In genomic region chr6:145756170-145756662, GRCh38 we compare ENCODE assay signal across 10 cellular contexts. TPM values are rescaled to one million over a fixed set of nuclear protein-coding genes. Genes with fewer than 3 reads are reported as not detected.
A peak's percentile ranks its signal among the peaks of the same experiment; 100 is the strongest.
DNase-seq lines count a peak whose midpoint lies in the region; FAIRE-seq and TF ChIP-seq lines count a peak whose summit lies in the region.
"Had no signal": no experiment of that assay in that cellular context is flagged by ENCODE, and none has a peak within 500 bp of the region (broad histone marks: within the 10 kb centered on the region; RNA-seq: fewer than 3 reads in every experiment).

No MANE protein-coding gene starts in this region.

- POLR2A ChIA-PET in HEK293 (lab: Yijun Ruan, JAX) = interaction anchor here (0.5 to 1.0 kb wide), 3 partner anchors 21 to 970 kb away, joined by 3 read pairs; partner anchors contain the start of gene EPM2A

- H3K27ac ChIP-seq in HEK293 (ENCODE audit: extremely low read depth, low read depth, low read length) = no peak overlapping the region
- no peak overlapping the region for H3K27ac ChIP-seq in small intestine (ENCODE audit: low read depth in 1 of 2, low read length in 1 of 2)
- no peak overlapping the region for H3K27ac ChIP-seq in caudate nucleus (ENCODE audit: low read depth, low read length)
- H3K27ac ChIP-seq: neutrophil, stomach had no signal

- CTCF ChIA-PET in HEK293 (lab: Yijun Ruan, JAX) = no interaction called here

- H3K27me3 ChIP-seq in small intestine (ENCODE audit: control insufficient read depth in 2 of 2, insufficient read depth in 2 of 2, low read length in 2 of 2) = no peaks in the 10 kb centered on the region
- H3K27me3 ChIP-seq: neutrophil, stomach had no signal

- TF ChIP-seq CTCF in HEK293 (tag by site-specific recombination; IDR thresholded peaks at IDR 0.05) = no peak
- no peak for TF ChIP-seq CTCF in D721Med (IDR thresholded peaks at IDR 0.05; ENCODE audit: insufficient read depth, missing control alignments)

- FAIRE-seq in small intestine (lab: Jason Lieb, UNC) (no peak), D721Med (lab: Jason Lieb, UNC) (no peak)

- no peaks in the 10 kb centered on the region for H3K36me3 ChIP-seq in HEK293 (ENCODE audit: control insufficient read depth in 2 of 2, insufficient read depth in 1 of 2, low read length in 2 of 2)
- no peaks in the 10 kb centered on the region for H3K36me3 ChIP-seq in small intestine (ENCODE audit: control insufficient read depth in 2 of 2, insufficient read depth in 2 of 2, low read length in 2 of 2)
- H3K36me3 ChIP-seq: neutrophil, stomach had no signal

- WGBS in small intestine, 3 donors = 15 to 48% (median 36%) methylated on average over 1 of the region's 1 CpG

- H3K9me3 ChIP-seq in HEK293 (ENCODE audit: control insufficient read depth, insufficient read depth, low read depth, low read length) (no peaks in the 10 kb centered on the region), small intestine (ENCODE audit: control insufficient read depth, low read depth) (no peaks in the 10 kb centered on the region)
- H3K9me3 ChIP-seq: neutrophil, stomach had no signal

- DNase-seq in NOMO-1 (lab: John Stamatoyannopoulos, UW; ENCODE audit: unreplicated experiment in 2 of 2) = peak; percentile 83 to 86
- DNase-seq in erythroblast (lab: John Stamatoyannopoulos, UW) = peak; percentile 57 to 81
- DNase-seq in small intestine = peak; percentile 31
- DNase-seq in stimulated activated CD4-positive, alpha-beta T cell treated with anti-CD3 and anti-CD28 coated beads, Interleukin-2, amount 100 ng/mL, for 48 hours = no peak
- DNase-seq in D721Med (ENCODE audit: insufficient read length, low spot score) = no peak
- DNase-seq in caudate nucleus (lab: John Stamatoyannopoulos, UW) = no peak
- DNase-seq: cortex of kidney, stomach had no signal

- H3K4me3 ChIP-seq in HEK293 (ENCODE audit: low read depth, low read length) (no peak overlapping the region), small intestine (ENCODE audit: low read depth in 1 of 2, low read length in 2 of 2) (no peak overlapping the region)
- H3K4me3 ChIP-seq: stomach had no signal

- no peaks in the 10 kb centered on the region for H3K4me1 ChIP-seq in HEK293 (ENCODE audit: control insufficient read depth, insufficient read depth, low read length)
- no peaks in the 10 kb centered on the region for H3K4me1 ChIP-seq in small intestine (ENCODE audit: control insufficient read depth in 2 of 2, insufficient read depth in 1 of 2, low read depth in 1 of 2, low read length in 1 of 2)
- H3K4me1 ChIP-seq: stomach had no signal

- no peak for TF ChIP-seq POLR2A in erythroblast (IDR thresholded peaks at IDR 0.05; ENCODE audit: low read length)

TF ChIP-seq in HEK293, 187 proteins besides CTCF, POLR2A, EP300 and RAD21 (continues in another document):
- peak; percentile 45; the same call in 1 of the 2 replicates for TF ChIP-seq TRIM28 (IDR thresholded peaks at IDR 0.05; ENCODE audit: borderline replicate concordance, low read length)
- TF ChIP-seq ZNF362 (tag by site-specific recombination; IDR thresholded peaks at IDR 0.05) = no peak
- TF ChIP-seq, protein P1, sequence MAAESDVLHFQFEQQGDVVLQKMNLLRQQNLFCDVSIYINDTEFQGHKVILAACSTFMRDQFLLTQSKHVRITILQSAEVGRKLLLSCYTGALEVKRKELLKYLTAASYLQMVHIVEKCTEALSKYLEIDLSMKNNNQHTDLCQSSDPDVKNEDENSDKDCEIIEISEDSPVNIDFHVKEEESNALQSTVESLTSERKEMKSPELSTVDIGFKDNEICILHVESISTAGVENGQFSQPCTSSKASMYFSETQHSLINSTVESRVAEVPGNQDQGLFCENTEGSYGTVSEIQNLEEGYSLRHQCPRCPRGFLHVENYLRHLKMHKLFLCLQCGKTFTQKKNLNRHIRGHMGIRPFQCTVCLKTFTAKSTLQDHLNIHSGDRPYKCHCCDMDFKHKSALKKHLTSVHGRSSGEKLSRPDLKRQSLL (tag by site-specific recombination; IDR thresholded peaks at IDR 0.05) = 0 out of 2 replicates have a peak, but pooled peaks have one; percentile 44
- no peak for TF ChIP-seq SP2 (tag by site-specific recombination; IDR thresholded peaks at IDR 0.05)
- TF ChIP-seq KLF16 (tag by site-specific recombination; IDR thresholded peaks at IDR 0.05) = 0 out of 2 replicates have a peak, but pooled peaks have one; percentile 24
- peak; percentile 67 for TF ChIP-seq ZNF692 (tag by site-specific recombination; IDR thresholded peaks at IDR 0.05)
- TF ChIP-seq ZNF704 (tag by site-specific recombination; IDR thresholded peaks at IDR 0.05) = no peak
- TF ChIP-seq PRDM6 (tag by site-specific recombination; IDR thresholded peaks at IDR 0.05) = peak; percentile 48; the same call in 1 of the 2 replicates
- peak; percentile 65; the same call in 1 of the 2 replicates for TF ChIP-seq ZNF211 (tag by site-specific recombination; IDR thresholded peaks at IDR 0.05; ENCODE audit: low read depth)
- TF ChIP-seq, protein P2, sequence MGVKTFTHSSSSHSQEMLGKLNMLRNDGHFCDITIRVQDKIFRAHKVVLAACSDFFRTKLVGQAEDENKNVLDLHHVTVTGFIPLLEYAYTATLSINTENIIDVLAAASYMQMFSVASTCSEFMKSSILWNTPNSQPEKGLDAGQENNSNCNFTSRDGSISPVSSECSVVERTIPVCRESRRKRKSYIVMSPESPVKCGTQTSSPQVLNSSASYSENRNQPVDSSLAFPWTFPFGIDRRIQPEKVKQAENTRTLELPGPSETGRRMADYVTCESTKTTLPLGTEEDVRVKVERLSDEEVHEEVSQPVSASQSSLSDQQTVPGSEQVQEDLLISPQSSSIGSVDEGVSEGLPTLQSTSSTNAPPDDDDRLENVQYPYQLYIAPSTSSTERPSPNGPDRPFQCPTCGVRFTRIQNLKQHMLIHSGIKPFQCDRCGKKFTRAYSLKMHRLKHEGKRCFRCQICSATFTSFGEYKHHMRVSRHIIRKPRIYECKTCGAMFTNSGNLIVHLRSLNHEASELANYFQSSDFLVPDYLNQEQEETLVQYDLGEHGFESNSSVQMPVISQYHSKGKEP (tag by site-specific recombination; IDR thresholded peaks at IDR 0.05) = peak; percentile 39; the same call in 1 of the 2 replicates
- no peak for TF ChIP-seq ZNF660 (tag by site-specific recombination; IDR thresholded peaks at IDR 0.05)
- 0 out of 2 replicates have a peak, but pooled peaks have one; percentile 23 for TF ChIP-seq MZF1 (tag by site-specific recombination; IDR thresholded peaks at IDR 0.05; ENCODE audit: borderline replicate concordance)
- peak; percentile 28; the same call in 1 of the 2 replicates for TF ChIP-seq ZNF350 (tag by site-specific recombination; IDR thresholded peaks at IDR 0.05)
- TF ChIP-seq ZBTB21 (tag by site-specific recombination; IDR thresholded peaks at IDR 0.05) = no peak
- no peak for TF ChIP-seq ZNF311 (tag by site-specific recombination; IDR thresholded peaks at IDR 0.05; ENCODE audit: borderline replicate concordance)

RNA-seq across cellular contexts. Expression of gene EPM2A, which starts 20.9 kb away (rescaled TPM):
- polyA plus RNA-seq in small intestine = 1 to 10 TPM; 1.8 to 3.4 (median 1.9) TPM

RNA-seq across cellular contexts. Expression of gene FBXO30, which starts 58.4 kb away (rescaled TPM):
- polyA plus RNA-seq in small intestine = 1 to 10 TPM; 1.9 to 4.2 (median 3.6) TPM

Comparison
In these comparisons a context has a peak if more than half of its experiments do, and no peak if none do; other contexts are left out.
1. DNase-seq: peak in NOMO-1 (2 of 2), erythroblast (2 of 2) and small intestine (single experiment); none in stimulated activated CD4-positive, alpha-beta T cell treated with anti-CD3 and anti-CD28 coated beads, Interleukin-2, amount 100 ng/mL, for 48 hours (0 of 2), D721Med (single experiment) and caudate nucleus (0 of 61).